ENCODE assay signal across 1 cellular context in the genomic region with DNA sequence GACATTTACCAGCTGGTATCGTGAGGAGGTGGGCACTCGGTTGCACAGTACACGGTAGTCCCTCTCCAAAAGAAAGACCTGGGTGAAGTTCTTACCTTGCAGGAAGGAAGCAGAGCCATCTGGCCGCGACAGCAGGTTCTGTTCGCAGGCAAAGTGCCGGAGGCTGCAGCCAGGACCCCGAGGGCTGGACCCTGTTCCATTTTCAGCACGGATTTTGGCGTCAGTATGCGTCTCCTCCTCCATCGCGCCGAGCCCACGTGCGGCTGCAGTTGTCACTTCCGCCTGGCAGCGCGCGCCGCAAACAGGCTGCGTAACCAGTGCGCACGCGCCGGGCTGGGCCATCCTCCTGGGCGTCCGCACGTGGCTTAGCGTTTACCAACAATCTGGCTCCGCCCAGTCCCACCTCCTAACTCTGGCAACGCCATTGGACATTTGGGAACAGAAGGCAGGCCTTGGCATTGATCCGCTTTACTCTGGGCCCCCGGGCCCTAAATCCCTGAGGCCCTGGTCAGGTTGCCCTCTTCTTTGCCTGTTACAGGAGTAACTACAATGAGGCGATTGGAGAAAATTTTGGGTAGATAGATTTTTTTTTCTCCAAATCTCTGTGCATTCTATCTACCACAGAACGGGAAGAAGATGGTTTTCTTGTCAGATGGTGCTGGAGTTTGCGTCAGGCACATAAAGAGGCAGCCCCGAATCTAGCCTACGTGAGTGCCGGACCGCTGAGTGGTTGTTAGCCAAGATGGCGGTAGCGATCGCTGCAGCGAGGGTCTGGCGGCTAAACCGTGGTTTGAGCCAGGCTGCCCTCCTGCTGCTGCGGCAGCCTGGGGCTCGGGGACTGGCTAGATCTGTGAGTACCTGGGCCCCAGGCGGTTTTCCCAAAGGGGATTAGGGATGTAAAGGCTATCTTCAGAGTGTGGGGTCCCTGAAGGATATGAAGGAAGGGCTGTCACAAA.
TF ChIP-seq lines count a peak whose summit lies in the region.

A gene (plus strand): TSS at position 733 of the 956 bp plus-strand sequence. CDS start 10 bp downstream, at position 743.
A gene (minus strand): TSS at position 274 of the 956 bp plus-strand sequence. CDS start 31 bp downstream, at position 243.

TF ChIP-seq in H1, 55 proteins besides CTCF, POLR2A, EP300 and RAD21 (continues in another document):
- TF ChIP-seq BCL11A (IDR thresholded peaks at IDR 0.05; ENCODE audit: low read depth in 2 of 2, low read length in 2 of 2) (no peak), RBBP5 (IDR thresholded peaks at IDR 0.05; ENCODE audit: borderline replicate concordance, low read depth, low read length) (peak; percentile 78; the same call in 1 of the 2 replicates), YY1 (IDR thresholded peaks at IDR 0.05; ENCODE audit: low read depth, low read length) (peak; percentile 94), RNF2 (IDR thresholded peaks at IDR 0.05; ENCODE audit: borderline replicate concordance, low read depth, low read length, missing control alignments, poor library complexity, severe bottlenecking) (no peak), TAF7 (optimal IDR thresholded peaks at IDR 0.05; ENCODE audit: borderline replicate concordance, low read depth, low read length) (peak; percentile 39), SAP30 (IDR thresholded peaks at IDR 0.05; ENCODE audit: insufficient read depth, insufficient replicate concordance, low read length) (peak; percentile 99), SIN3A (conservative IDR thresholded peaks at IDR 0.05 in 1 of 2, IDR thresholded peaks at IDR 0.05 in 1 of 2; ENCODE audit: low read depth in 1 of 2, low read length in 2 of 2) (peak; percentile 99 to 100), SP1 (IDR thresholded peaks at IDR 0.05; ENCODE audit: low read depth, low read length) (no peak), CTBP2 (IDR thresholded peaks at IDR 0.05; ENCODE audit: borderline replicate concordance, insufficient read depth, insufficient read length, low read length) (no peak), RXRA (IDR thresholded peaks at IDR 0.05; ENCODE audit: insufficient read depth, low read depth, low read length) (no peak), BACH1 (IDR thresholded peaks at IDR 0.05; ENCODE audit: low read length) (no peak), CHD2 (IDR thresholded peaks at IDR 0.05; ENCODE audit: low read length) (no peak), EGR1 (IDR thresholded peaks at IDR 0.05; ENCODE audit: borderline replicate concordance, low read depth, low read length) (no peak), EZH2 (IDR thresholded peaks at IDR 0.05; ENCODE audit: low read depth, low read length, severe bottlenecking) (no peak), BRCA1 (IDR thresholded peaks at IDR 0.05; ENCODE audit: low read depth, low read length) (no peak), KDM5A (IDR thresholded peaks at IDR 0.05; ENCODE audit: low read length) (peak; percentile 66), GTF2F1 (IDR thresholded peaks at IDR 0.05; ENCODE audit: borderline replicate concordance, low read depth, low read length) (no peak), POU5F1 (IDR thresholded peaks at IDR 0.05; ENCODE audit: low read depth, low read length) (no peak), KDM4A (IDR thresholded peaks at IDR 0.05; ENCODE audit: low read depth, low read length, severe bottlenecking) (peak; percentile 34), NANOG (IDR thresholded peaks at IDR 0.05; ENCODE audit: insufficient read depth, low read depth, low read length, poor library complexity, severe bottlenecking) (no peak), GABPA (IDR thresholded peaks at IDR 0.05; ENCODE audit: borderline replicate concordance, insufficient read depth, low read length) (no peak), SP4 (IDR thresholded peaks at IDR 0.05; ENCODE audit: low read length) (peak; percentile 99), FOSL1 (IDR thresholded peaks at IDR 0.05; ENCODE audit: insufficient read depth, low read depth, low read length) (peak; percentile 58; the same call in 1 of the 2 replicates), HDAC6 (IDR thresholded peaks at IDR 0.05; ENCODE audit: low read depth, low read length) (no peak), ASH2L (IDR thresholded peaks at IDR 0.05; ENCODE audit: low read length) (peak; percentile 85), SIRT6 (IDR thresholded peaks at IDR 0.05; ENCODE audit: low read length) (no peak), SUZ12 (IDR thresholded peaks at IDR 0.05; ENCODE audit: low read length) (no peak), TBP (IDR thresholded peaks at IDR 0.05; ENCODE audit: low read depth, low read length) (peak; percentile 58), TAF1 (IDR thresholded peaks at IDR 0.05; ENCODE audit: low read depth, low read length) (peak; percentile 84), TEAD4 (IDR thresholded peaks at IDR 0.05; ENCODE audit: low read depth, low read length) (no peak), POLR2AphosphoS5 (IDR thresholded peaks at IDR 0.05; ENCODE audit: low read depth, low read length) (peak; percentile 83; the same call in 1 of the 2 replicates), CBX5 (IDR thresholded peaks at IDR 0.05; ENCODE audit: low read depth, low read length) (no peak), SP2 (IDR thresholded peaks at IDR 0.05; ENCODE audit: low read length) (no peak), CBX8 (IDR thresholded peaks at IDR 0.05; ENCODE audit: borderline replicate concordance, low read depth, low read length) (no peak), HDAC2 (IDR thresholded peaks at IDR 0.05; ENCODE audit: borderline replicate concordance in 1 of 2, low read depth in 2 of 2, low read length in 2 of 2) (peak in 1 of 2 experiments; percentile 97; a peak in 2 of 4 replicates), MAFK (IDR thresholded peaks at IDR 0.05; ENCODE audit: low read depth, low read length) (no peak), CEBPB (IDR thresholded peaks at IDR 0.05; ENCODE audit: low read depth, low read length) (0 out of 2 replicates have a peak, but pooled peaks have one; percentile 1), CHD1 (IDR thresholded peaks at IDR 0.05; ENCODE audit: low read depth, low read length) (no peak), SIX5 (IDR thresholded peaks at IDR 0.05; ENCODE audit: low read depth, low read length) (no peak), TCF12 (IDR thresholded peaks at IDR 0.05; ENCODE audit: low read depth, low read length) (no peak), ZNF274 (IDR thresholded peaks at IDR 0.05; ENCODE audit: borderline replicate concordance, extremely low read depth, low read length) (no peak), CREB1 (IDR thresholded peaks at IDR 0.05) (peak; percentile 33; the same call in 1 of the 2 replicates), PHF8 (conservative IDR thresholded peaks at IDR 0.05; ENCODE audit: low read depth, low read length) (peak; percentile 75), JUND (IDR thresholded peaks at IDR 0.05; ENCODE audit: low read length) (0 out of 2 replicates have a peak, but pooled peaks have one; percentile 11), JUN (IDR thresholded peaks at IDR 0.05; ENCODE audit: low read depth, low read length) (no peak), RFX5 (IDR thresholded peaks at IDR 0.05; ENCODE audit: borderline replicate concordance, low read depth, low read length) (no peak)
- TF ChIP-seq, protein P1, sequence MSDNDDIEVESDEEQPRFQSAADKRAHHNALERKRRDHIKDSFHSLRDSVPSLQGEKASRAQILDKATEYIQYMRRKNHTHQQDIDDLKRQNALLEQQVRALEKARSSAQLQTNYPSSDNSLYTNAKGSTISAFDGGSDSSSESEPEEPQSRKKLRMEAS (IDR thresholded peaks at IDR 0.05), result peak; percentile 100
- TF ChIP-seq, protein P2, sequence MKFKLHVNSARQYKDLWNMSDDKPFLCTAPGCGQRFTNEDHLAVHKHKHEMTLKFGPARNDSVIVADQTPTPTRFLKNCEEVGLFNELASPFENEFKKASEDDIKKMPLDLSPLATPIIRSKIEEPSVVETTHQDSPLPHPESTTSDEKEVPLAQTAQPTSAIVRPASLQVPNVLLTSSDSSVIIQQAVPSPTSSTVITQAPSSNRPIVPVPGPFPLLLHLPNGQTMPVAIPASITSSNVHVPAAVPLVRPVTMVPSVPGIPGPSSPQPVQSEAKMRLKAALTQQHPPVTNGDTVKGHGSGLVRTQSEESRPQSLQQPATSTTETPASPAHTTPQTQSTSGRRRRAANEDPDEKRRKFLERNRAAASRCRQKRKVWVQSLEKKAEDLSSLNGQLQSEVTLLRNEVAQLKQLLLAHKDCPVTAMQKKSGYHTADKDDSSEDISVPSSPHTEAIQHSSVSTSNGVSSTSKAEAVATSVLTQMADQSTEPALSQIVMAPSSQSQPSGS (IDR thresholded peaks at IDR 0.05; ENCODE audit: low read length), result 0 out of 2 replicates have a peak, but pooled peaks have one; percentile 1
- TF ChIP-seq, protein P3, sequence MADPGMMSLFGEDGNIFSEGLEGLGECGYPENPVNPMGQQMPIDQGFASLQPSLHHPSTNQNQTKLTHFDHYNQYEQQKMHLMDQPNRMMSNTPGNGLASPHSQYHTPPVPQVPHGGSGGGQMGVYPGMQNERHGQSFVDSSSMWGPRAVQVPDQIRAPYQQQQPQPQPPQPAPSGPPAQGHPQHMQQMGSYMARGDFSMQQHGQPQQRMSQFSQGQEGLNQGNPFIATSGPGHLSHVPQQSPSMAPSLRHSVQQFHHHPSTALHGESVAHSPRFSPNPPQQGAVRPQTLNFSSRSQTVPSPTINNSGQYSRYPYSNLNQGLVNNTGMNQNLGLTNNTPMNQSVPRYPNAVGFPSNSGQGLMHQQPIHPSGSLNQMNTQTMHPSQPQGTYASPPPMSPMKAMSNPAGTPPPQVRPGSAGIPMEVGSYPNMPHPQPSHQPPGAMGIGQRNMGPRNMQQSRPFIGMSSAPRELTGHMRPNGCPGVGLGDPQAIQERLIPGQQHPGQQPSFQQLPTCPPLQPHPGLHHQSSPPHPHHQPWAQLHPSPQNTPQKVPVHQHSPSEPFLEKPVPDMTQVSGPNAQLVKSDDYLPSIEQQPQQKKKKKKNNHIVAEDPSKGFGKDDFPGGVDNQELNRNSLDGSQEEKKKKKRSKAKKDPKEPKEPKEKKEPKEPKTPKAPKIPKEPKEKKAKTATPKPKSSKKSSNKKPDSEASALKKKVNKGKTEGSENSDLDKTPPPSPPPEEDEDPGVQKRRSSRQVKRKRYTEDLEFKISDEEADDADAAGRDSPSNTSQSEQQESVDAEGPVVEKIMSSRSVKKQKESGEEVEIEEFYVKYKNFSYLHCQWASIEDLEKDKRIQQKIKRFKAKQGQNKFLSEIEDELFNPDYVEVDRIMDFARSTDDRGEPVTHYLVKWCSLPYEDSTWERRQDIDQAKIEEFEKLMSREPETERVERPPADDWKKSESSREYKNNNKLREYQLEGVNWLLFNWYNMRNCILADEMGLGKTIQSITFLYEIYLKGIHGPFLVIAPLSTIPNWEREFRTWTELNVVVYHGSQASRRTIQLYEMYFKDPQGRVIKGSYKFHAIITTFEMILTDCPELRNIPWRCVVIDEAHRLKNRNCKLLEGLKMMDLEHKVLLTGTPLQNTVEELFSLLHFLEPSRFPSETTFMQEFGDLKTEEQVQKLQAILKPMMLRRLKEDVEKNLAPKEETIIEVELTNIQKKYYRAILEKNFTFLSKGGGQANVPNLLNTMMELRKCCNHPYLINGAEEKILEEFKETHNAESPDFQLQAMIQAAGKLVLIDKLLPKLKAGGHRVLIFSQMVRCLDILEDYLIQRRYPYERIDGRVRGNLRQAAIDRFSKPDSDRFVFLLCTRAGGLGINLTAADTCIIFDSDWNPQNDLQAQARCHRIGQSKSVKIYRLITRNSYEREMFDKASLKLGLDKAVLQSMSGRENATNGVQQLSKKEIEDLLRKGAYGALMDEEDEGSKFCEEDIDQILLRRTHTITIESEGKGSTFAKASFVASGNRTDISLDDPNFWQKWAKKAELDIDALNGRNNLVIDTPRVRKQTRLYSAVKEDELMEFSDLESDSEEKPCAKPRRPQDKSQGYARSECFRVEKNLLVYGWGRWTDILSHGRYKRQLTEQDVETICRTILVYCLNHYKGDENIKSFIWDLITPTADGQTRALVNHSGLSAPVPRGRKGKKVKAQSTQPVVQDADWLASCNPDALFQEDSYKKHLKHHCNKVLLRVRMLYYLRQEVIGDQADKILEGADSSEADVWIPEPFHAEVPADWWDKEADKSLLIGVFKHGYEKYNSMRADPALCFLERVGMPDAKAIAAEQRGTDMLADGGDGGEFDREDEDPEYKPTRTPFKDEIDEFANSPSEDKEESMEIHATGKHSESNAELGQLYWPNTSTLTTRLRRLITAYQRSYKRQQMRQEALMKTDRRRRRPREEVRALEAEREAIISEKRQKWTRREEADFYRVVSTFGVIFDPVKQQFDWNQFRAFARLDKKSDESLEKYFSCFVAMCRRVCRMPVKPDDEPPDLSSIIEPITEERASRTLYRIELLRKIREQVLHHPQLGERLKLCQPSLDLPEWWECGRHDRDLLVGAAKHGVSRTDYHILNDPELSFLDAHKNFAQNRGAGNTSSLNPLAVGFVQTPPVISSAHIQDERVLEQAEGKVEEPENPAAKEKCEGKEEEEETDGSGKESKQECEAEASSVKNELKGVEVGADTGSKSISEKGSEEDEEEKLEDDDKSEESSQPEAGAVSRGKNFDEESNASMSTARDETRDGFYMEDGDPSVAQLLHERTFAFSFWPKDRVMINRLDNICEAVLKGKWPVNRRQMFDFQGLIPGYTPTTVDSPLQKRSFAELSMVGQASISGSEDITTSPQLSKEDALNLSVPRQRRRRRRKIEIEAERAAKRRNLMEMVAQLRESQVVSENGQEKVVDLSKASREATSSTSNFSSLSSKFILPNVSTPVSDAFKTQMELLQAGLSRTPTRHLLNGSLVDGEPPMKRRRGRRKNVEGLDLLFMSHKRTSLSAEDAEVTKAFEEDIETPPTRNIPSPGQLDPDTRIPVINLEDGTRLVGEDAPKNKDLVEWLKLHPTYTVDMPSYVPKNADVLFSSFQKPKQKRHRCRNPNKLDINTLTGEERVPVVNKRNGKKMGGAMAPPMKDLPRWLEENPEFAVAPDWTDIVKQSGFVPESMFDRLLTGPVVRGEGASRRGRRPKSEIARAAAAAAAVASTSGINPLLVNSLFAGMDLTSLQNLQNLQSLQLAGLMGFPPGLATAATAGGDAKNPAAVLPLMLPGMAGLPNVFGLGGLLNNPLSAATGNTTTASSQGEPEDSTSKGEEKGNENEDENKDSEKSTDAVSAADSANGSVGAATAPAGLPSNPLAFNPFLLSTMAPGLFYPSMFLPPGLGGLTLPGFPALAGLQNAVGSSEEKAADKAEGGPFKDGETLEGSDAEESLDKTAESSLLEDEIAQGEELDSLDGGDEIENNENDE (IDR thresholded peaks at IDR 0.05; ENCODE audit: insufficient replicate concordance, low read length), result no peak
- TF ChIP-seq, protein P4, sequence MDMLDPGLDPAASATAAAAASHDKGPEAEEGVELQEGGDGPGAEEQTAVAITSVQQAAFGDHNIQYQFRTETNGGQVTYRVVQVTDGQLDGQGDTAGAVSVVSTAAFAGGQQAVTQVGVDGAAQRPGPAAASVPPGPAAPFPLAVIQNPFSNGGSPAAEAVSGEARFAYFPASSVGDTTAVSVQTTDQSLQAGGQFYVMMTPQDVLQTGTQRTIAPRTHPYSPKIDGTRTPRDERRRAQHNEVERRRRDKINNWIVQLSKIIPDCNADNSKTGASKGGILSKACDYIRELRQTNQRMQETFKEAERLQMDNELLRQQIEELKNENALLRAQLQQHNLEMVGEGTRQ (IDR thresholded peaks at IDR 0.05; ENCODE audit: low read length), result peak; percentile 83
- TF ChIP-seq, protein P5, sequence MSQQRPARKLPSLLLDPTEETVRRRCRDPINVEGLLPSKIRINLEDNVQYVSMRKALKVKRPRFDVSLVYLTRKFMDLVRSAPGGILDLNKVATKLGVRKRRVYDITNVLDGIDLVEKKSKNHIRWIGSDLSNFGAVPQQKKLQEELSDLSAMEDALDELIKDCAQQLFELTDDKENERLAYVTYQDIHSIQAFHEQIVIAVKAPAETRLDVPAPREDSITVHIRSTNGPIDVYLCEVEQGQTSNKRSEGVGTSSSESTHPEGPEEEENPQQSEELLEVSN (IDR thresholded peaks at IDR 0.05), result peak; percentile 93
- TF ChIP-seq, protein P6, sequence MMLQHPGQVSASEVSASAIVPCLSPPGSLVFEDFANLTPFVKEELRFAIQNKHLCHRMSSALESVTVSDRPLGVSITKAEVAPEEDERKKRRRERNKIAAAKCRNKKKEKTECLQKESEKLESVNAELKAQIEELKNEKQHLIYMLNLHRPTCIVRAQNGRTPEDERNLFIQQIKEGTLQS (IDR thresholded peaks at IDR 0.05; ENCODE audit: insufficient read depth, low read depth, low read length), result peak; percentile 53; the same call in 1 of the 2 replicates
